ENCODE assay signal across 8 cellular contexts in the genomic region with DNA sequence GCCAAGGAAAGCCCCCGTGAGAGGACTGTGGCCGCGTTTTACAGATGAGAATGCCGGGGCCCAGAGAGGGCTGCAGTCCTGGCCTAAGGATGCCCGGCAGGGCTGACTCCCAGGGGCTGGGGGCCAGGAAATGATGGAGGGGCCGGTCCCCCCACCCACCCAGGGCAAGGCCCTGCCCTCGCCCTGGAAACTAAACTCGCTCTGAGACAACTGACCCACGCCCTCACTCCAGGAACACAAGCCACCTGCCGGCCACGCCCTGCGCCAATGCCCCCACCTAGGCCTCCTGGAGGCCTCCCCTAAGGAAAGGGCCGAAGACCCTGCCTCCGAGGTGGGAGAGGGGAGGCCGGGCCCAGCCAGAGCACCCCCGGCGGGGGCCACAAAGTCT. TPM values are rescaled to one million over a fixed set of nuclear protein-coding genes. Genes with fewer than 3 reads are reported as not detected.
DNase-seq lines count a peak whose midpoint lies in the region; ATAC-seq and TF ChIP-seq lines count a peak whose summit lies in the region.

No MANE protein-coding gene starts in this region.

- ATAC-seq in CD8-positive, alpha-beta T cell = no peak

- CTCF ChIA-PET in CD8-positive, alpha-beta T cell (lab: Charles Lee) = interaction anchor here (0.6 kb wide), 1 partner anchor 144 kb away, joined by 3 read pairs; no protein-coding TSS in a partner anchor

- H3K36me3 Mint-ChIP-seq in CD8-positive, alpha-beta T cell = peaks cover 25% of the 10 kb centered on the region
- peaks cover 36% of the 10 kb centered on the region for H3K36me3 Mint-ChIP-seq in activated T-helper 2 cell treated with anti-CD3 and anti-CD28 coated beads, Interferon-gamma antibody, Interleukin-2, Interleukin-4, amounts not matched to agents 10 μg/mL and 5 μg/mL and 100 μg/mL, durations not matched to agents 14 hours and 24 hours and 36 hours (ENCODE audit: low read depth)

- H3K4me3 Mint-ChIP-seq in CD8-positive, alpha-beta T cell = peak overlapping the region; percentile 47
- H3K4me3 Mint-ChIP-seq in activated T-helper 2 cell treated with anti-CD3 and anti-CD28 coated beads, Interferon-gamma antibody, Interleukin-2, Interleukin-4, amounts not matched to agents 10 μg/mL and 5 μg/mL and 100 μg/mL, durations not matched to agents 14 hours and 24 hours and 36 hours (ENCODE audit: low read depth) = no peak overlapping the region

- DNase-seq in CD8-positive, alpha-beta T cell = no peak
- no peak for DNase-seq in fibroblast of lung (ENCODE audit: low read depth in 2 of 2)
- DNase-seq in sigmoid colon = peak; percentile 64
- DNase-seq in GM13977 (ENCODE audit: low spot score) = no peak
- DNase-seq in NCI-H446 treated with DMSO at 0.1 percent for 48 hours (lab: John Stamatoyannopoulos, UW) = no peak
- DNase-seq in activated T-helper 2 cell treated with anti-CD3 and anti-CD28 coated beads, Interferon-gamma antibody, Interleukin-2, Interleukin-4, amounts not matched to agents 10 μg/mL and 5 μg/mL and 100 μg/mL, durations not matched to agents 14 hours and 24 hours and 36 hours (ENCODE audit: low spot score) = no peak
- no peak for DNase-seq in DMS 273 (lab: John Stamatoyannopoulos, UW; ENCODE audit: unreplicated experiment)

- peak overlapping the region; percentile 47 for H3K27ac ChIP-seq in CD8-positive, alpha-beta T cell (ENCODE audit: low read depth, low read length)
- H3K27ac ChIP-seq in SU-DHL-6 (ENCODE audit: low read depth, low read length) (peak overlapping the region; percentile 42), fibroblast of lung (ENCODE audit: insufficient read depth, low read length) (peak overlapping the region; percentile 93), sigmoid colon (peak overlapping the region; percentile 97 to 100 (median 98))

- in situ Hi-C loops in GM13977 (cut with MboI; ENCODE audit: low pct_unique_long_range_greater_than_20kb, low sequenced_read_pairs, unreplicated experiment) = no loop called here

- WGBS in sigmoid colon, 2 donors = 5 to 48% methylated on average over 17 of the region's 17 CpGs

- H3K4me1 ChIP-seq in CD8-positive, alpha-beta T cell (ENCODE audit: insufficient read depth, low read length) = peaks cover 68% of the 10 kb centered on the region
- H3K4me1 ChIP-seq in fibroblast of lung (ENCODE audit: control insufficient read depth, extremely low read depth, insufficient read depth, low read length) = peaks cover 52% of the 10 kb centered on the region
- peaks cover 0 to 76% (median 67%) of the 10 kb centered on the region in 4 donors for H3K4me1 ChIP-seq in sigmoid colon

- H3K27ac Mint-ChIP-seq in CD8-positive, alpha-beta T cell = peak overlapping the region; percentile 83
- H3K27ac Mint-ChIP-seq in activated T-helper 2 cell treated with anti-CD3 and anti-CD28 coated beads, Interferon-gamma antibody, Interleukin-2, Interleukin-4, amounts not matched to agents 10 μg/mL and 5 μg/mL and 100 μg/mL, durations not matched to agents 14 hours and 24 hours and 36 hours = no peak overlapping the region

- no peak overlapping the region for H3K4me3 ChIP-seq in CD8-positive, alpha-beta T cell (ENCODE audit: low read depth, low read length)
- H3K4me3 ChIP-seq in SU-DHL-6 (ENCODE audit: insufficient read depth, low read length, poor library complexity, severe bottlenecking) = no peak overlapping the region
- H3K4me3 ChIP-seq in fibroblast of lung (replicated peaks in 1 of 4; ENCODE audit: control extremely low read depth in 1 of 4, insufficient read depth in 1 of 4, low read depth in 3 of 4, low read length in 4 of 4) = peak overlapping the region in 3 of 4 experiments; percentile 4 to 45 (median 19)
- H3K4me3 ChIP-seq in sigmoid colon = peak overlapping the region in 3 of 4 donors; percentile 35 to 89 (median 38)

- no peak for TF ChIP-seq CTCF in CD8-positive, alpha-beta T cell (IDR thresholded peaks at IDR 0.05)
- no peak for TF ChIP-seq CTCF in SU-DHL-6 (IDR thresholded peaks at IDR 0.05; ENCODE audit: insufficient read depth, low read length, poor library complexity, severe bottlenecking)
- TF ChIP-seq CTCF in fibroblast of lung (conservative IDR thresholded peaks at IDR 0.05 in 1 of 2, IDR thresholded peaks at IDR 0.05 in 1 of 2; ENCODE audit: low read depth in 1 of 2, low read length in 2 of 2) = no peak
- TF ChIP-seq CTCF in sigmoid colon (IDR thresholded peaks at IDR 0.05) = no peak
- TF ChIP-seq CTCF in GM13977 (IDR thresholded peaks at IDR 0.05; ENCODE audit: extremely low read depth, insufficient read depth, missing control alignments) = no peak

- H3K27me3 Mint-ChIP-seq in CD8-positive, alpha-beta T cell (ENCODE audit: low read depth) = no peaks in the 10 kb centered on the region
- no peaks in the 10 kb centered on the region for H3K27me3 Mint-ChIP-seq in activated T-helper 2 cell treated with anti-CD3 and anti-CD28 coated beads, Interferon-gamma antibody, Interleukin-2, Interleukin-4, amounts not matched to agents 10 μg/mL and 5 μg/mL and 100 μg/mL, durations not matched to agents 14 hours and 24 hours and 36 hours (ENCODE audit: low read depth)

- POLR2A ChIA-PET in CD8-positive, alpha-beta T cell (lab: Charles Lee) = interaction anchor here (0.6 kb wide), 1 partner anchor 10 kb away, joined by 4 read pairs; no protein-coding TSS in a partner anchor

- no peaks in the 10 kb centered on the region for H3K9me3 Mint-ChIP-seq in CD8-positive, alpha-beta T cell
- no peaks in the 10 kb centered on the region for H3K9me3 Mint-ChIP-seq in activated T-helper 2 cell treated with anti-CD3 and anti-CD28 coated beads, Interferon-gamma antibody, Interleukin-2, Interleukin-4, amounts not matched to agents 10 μg/mL and 5 μg/mL and 100 μg/mL, durations not matched to agents 14 hours and 24 hours and 36 hours

- peaks cover 22% of the 10 kb centered on the region for H3K36me3 ChIP-seq in CD8-positive, alpha-beta T cell (ENCODE audit: insufficient read depth, low read length)
- H3K36me3 ChIP-seq in SU-DHL-6 (ENCODE audit: low read length) = no peaks in the 10 kb centered on the region
- H3K36me3 ChIP-seq in fibroblast of lung (ENCODE audit: control insufficient read depth, insufficient read depth, low read length) = peaks cover 14% of the 10 kb centered on the region
- peaks cover 4 to 14% (median 11%) of the 10 kb centered on the region in 4 donors for H3K36me3 ChIP-seq in sigmoid colon

- no peaks in the 10 kb centered on the region for H3K9me2 ChIP-seq in SU-DHL-6 (replicated peaks; ENCODE audit: insufficient read depth, low read length)

- TF ChIP-seq POLR2A in sigmoid colon (IDR thresholded peaks at IDR 0.05) = no peak

- no peaks in the 10 kb centered on the region for H3K27me3 ChIP-seq in CD8-positive, alpha-beta T cell (ENCODE audit: insufficient read depth, low read length)
- H3K27me3 ChIP-seq in SU-DHL-6 (ENCODE audit: low read length) (no peaks in the 10 kb centered on the region), fibroblast of lung (ENCODE audit: control insufficient read depth, insufficient read depth, low read length) (no peaks in the 10 kb centered on the region), sigmoid colon (no peaks in the 10 kb centered on the region)

- H3K9ac ChIP-seq in SU-DHL-6 (ENCODE audit: low read length) (peak overlapping the region; percentile 17; the same call in 1 of the 2 replicates), fibroblast of lung (ENCODE audit: insufficient read depth, low read length) (peak overlapping the region; percentile 75)

- H3K4me2 ChIP-seq in SU-DHL-6 (ENCODE audit: low read depth, low read length, poor library complexity, severe bottlenecking) (peak overlapping the region; percentile 76), fibroblast of lung (ENCODE audit: extremely low read depth, insufficient read depth, low read length) (peak overlapping the region; percentile 54)

- intact Hi-C loops in CD8-positive, alpha-beta T cell (cut with DNase I, micrococcal nuclease) = no loop called here
- intact Hi-C loops in sigmoid colon (cut with DNase I) = no loop called here
- intact Hi-C loops in activated T-helper 2 cell treated with anti-CD3 and anti-CD28 coated beads, Interferon-gamma antibody, Interleukin-2, Interleukin-4, amounts not matched to agents 10 μg/mL and 5 μg/mL and 100 μg/mL, durations not matched to agents 14 hours and 24 hours and 36 hours (cut with micrococcal nuclease) = no loop called here

- H3K9me3 ChIP-seq in CD8-positive, alpha-beta T cell (ENCODE audit: low read length) = no peaks in the 10 kb centered on the region
- no peaks in the 10 kb centered on the region for H3K9me3 ChIP-seq in SU-DHL-6 (ENCODE audit: insufficient read depth, low read length)
- no peaks in the 10 kb centered on the region for H3K9me3 ChIP-seq in fibroblast of lung (ENCODE audit: control insufficient read depth, insufficient read depth, low read depth, low read length)
- H3K9me3 ChIP-seq in sigmoid colon = no peaks in the 10 kb centered on the region

- peaks cover 21% of the 10 kb centered on the region for H4K20me1 ChIP-seq in SU-DHL-6 (ENCODE audit: low read depth, low read length)
- no peaks in the 10 kb centered on the region for H4K20me1 ChIP-seq in fibroblast of lung (ENCODE audit: control insufficient read depth, extremely low read depth, insufficient read depth, low read length)

- no peak overlapping the region for H2AFZ ChIP-seq in SU-DHL-6 (ENCODE audit: low read depth, low read length, severe bottlenecking)
- no peak overlapping the region for H2AFZ ChIP-seq in fibroblast of lung (ENCODE audit: low read length)

- peaks cover 40% of the 10 kb centered on the region for H3K4me1 Mint-ChIP-seq in CD8-positive, alpha-beta T cell (ENCODE audit: low read depth)
- H3K4me1 Mint-ChIP-seq in activated T-helper 2 cell treated with anti-CD3 and anti-CD28 coated beads, Interferon-gamma antibody, Interleukin-2, Interleukin-4, amounts not matched to agents 10 μg/mL and 5 μg/mL and 100 μg/mL, durations not matched to agents 14 hours and 24 hours and 36 hours (ENCODE audit: low read depth) = peaks cover 7% of the 10 kb centered on the region

- H3K79me2 ChIP-seq in SU-DHL-6 (ENCODE audit: insufficient read depth, low read length) (peaks cover 98% of the 10 kb centered on the region), fibroblast of lung (ENCODE audit: control insufficient read depth, insufficient read depth, low read length) (peaks cover 96% of the 10 kb centered on the region)

- no peaks in the 10 kb centered on the region for H3F3A ChIP-seq in SU-DHL-6 (ENCODE audit: insufficient read depth)

- TF ChIP-seq EP300 in sigmoid colon (IDR thresholded peaks at IDR 0.05) = no peak

RNA-seq across cellular contexts. Expression of a gene that starts 7.2 kb away (rescaled TPM):
- total RNA-seq in CD8-positive, alpha-beta T cell = 10 to 100 TPM; 58.2 to 64.5 TPM
- total RNA-seq in fibroblast of lung (11.8 and 17.7 TPM in 2 replicates), sigmoid colon (10 to 100 TPM; 35.4 to 53.2 (median 44.8) TPM)
- polyA plus RNA-seq in fibroblast of lung (4.7 and 4.9 TPM in 2 replicates), sigmoid colon (10 to 100 TPM; 22.8 to 39.1 (median 23.8) TPM)
- polyA plus RNA-seq in fibroblast of lung (2012) = 19.0 and 19.4 TPM in 2 replicates
- polyA minus RNA-seq in fibroblast of lung (ENCODE audit: low replicate concordance) = 8.2 and 10.5 TPM in 2 replicates
- total RNA-seq in activated T-helper 2 cell treated with anti-CD3 and anti-CD28 coated beads, Interferon-gamma antibody, Interleukin-2, Interleukin-4, amounts not matched to agents 10 μg/mL and 5 μg/mL and 100 μg/mL, durations not matched to agents 14 hours and 24 hours and 36 hours = 39.9 and 41.2 TPM in 2 replicates

RNA-seq across cellular contexts. Expression of a gene that starts 52.0 kb away (rescaled TPM):
- 10 to 100 TPM; 11.6 to 14.9 TPM for total RNA-seq in CD8-positive, alpha-beta T cell
- total RNA-seq in fibroblast of lung (12.1 and 14.9 TPM in 2 replicates), sigmoid colon (10 to 100 TPM; 16.5 to 29.9 (median 19.3) TPM)
- polyA plus RNA-seq in fibroblast of lung (6.6 and 7.3 TPM in 2 replicates), sigmoid colon (10 to 100 TPM in 2 of 3 donors, 1 to 10 TPM in 1; 7.2 to 21.8 (median 15.0) TPM)
- 13.9 and 16.1 TPM in 2 replicates for polyA plus RNA-seq in fibroblast of lung (2012)
- 27.9 and 34.3 TPM in 2 replicates for polyA minus RNA-seq in fibroblast of lung (ENCODE audit: low replicate concordance)
- 31.5 and 36.3 TPM in 2 replicates for total RNA-seq in activated T-helper 2 cell treated with anti-CD3 and anti-CD28 coated beads, Interferon-gamma antibody, Interleukin-2, Interleukin-4, amounts not matched to agents 10 μg/mL and 5 μg/mL and 100 μg/mL, durations not matched to agents 14 hours and 24 hours and 36 hours

Comparison
In these comparisons a context has a peak if more than half of its experiments do, and no peak if none do; other contexts are left out.
1. H3K27ac ChIP-seq: peak in every context shown above with its lines; median percentile 98 in sigmoid colon; 93 in fibroblast of lung; 47 in CD8-positive, alpha-beta T cell; 42 in SU-DHL-6.
2. H3K4me3 ChIP-seq: peak in fibroblast of lung (3 of 4) and sigmoid colon (3 of 4); none in CD8-positive, alpha-beta T cell (single experiment) and SU-DHL-6 (single experiment).